21 cellular contexts compared by ENCODE assay signal in the genomic region with DNA sequence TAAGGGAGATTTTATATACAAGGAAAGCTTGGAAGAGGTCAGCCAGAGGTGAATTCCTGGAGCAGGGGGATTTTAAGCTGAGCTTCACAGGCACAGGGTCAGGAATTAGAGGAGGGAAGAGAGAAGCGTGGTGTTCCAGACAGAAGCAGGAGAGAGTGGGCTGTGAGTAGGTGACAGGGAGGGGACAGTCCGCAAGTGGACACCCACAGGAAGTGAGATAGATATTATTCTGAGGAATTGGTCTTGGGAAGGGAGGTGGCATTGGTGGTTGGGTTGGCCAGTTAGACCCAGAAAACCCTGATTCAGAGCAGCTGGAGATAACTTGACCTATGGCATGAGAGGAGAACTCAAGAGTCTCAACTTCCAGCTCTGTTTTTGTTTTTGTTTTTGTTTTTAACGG.
"Had no signal": no experiment of that assay in that cellular context is flagged by ENCODE, and none has a peak within 500 bp of the region (broad histone marks: within the 10 kb centered on the region; RNA-seq: fewer than 3 reads in every experiment).

No MANE protein-coding gene starts in this region.

- DNase-seq: activated CD4-positive, alpha-beta T cell treated with anti-CD3 and anti-CD28 coated beads, Interleukin-2, amount 10 ng/mL, durations not matched to agents 24 days and 14 days; activated CD8-positive, alpha-beta T cell treated with anti-CD3 and anti-CD28 coated beads, Interleukin-2, amount 10 ng/mL, durations not matched to agents 7 days and 5 days; activated gamma-delta T cell; activated T-cell treated with anti-CD3 and anti-CD28 coated beads, Interleukin-2, amount 50 U/mL, for 48 hours; heart left ventricle; midbrain; ovary; SK-N-SH; spleen; stimulated activated CD4-positive, alpha-beta T cell treated with anti-CD3 and anti-CD28 coated beads, Interleukin-4, amount 100 ng/mL, for 4 hours; stimulated activated naive B cell treated with anti-CD40 and anti-IgM and Interleukin-4, amounts not matched to agents 10 μg/mL and 1 μg/mL and 100 μg/mL, for 72 hours; T-cell; T-helper 9 cell; thyroid gland had no signal

- FAIRE-seq: colon, kidney had no signal

- H3K9me3 Mint-ChIP-seq: activated CD4-positive, alpha-beta T cell treated with anti-CD3 and anti-CD28 coated beads, Interleukin-2, amount 10 ng/mL, durations not matched to agents 24 days and 14 days; activated naive CD4-positive, alpha-beta T cell treated with anti-CD3 and anti-CD28 coated beads, Interleukin-2, amount 50 U/mL, for 24 hours; stimulated activated naive B cell treated with anti-CD40 and anti-IgM and Interleukin-4, amounts not matched to agents 10 μg/mL and 1 μg/mL and 100 μg/mL, for 72 hours; T-cell had no signal

- H3K27ac Mint-ChIP-seq: activated CD4-positive, alpha-beta T cell treated with anti-CD3 and anti-CD28 coated beads, Interleukin-2, amount 10 ng/mL, durations not matched to agents 24 days and 14 days; activated CD8-positive, alpha-beta T cell treated with anti-CD3 and anti-CD28 coated beads, Interleukin-2, amount 10 ng/mL, durations not matched to agents 7 days and 5 days; stimulated activated naive B cell treated with anti-CD40 and anti-IgM and Interleukin-4, amounts not matched to agents 10 μg/mL and 1 μg/mL and 100 μg/mL, for 72 hours; T-cell had no signal

- H3K27me3 ChIP-seq: gastroesophageal sphincter, heart left ventricle, ovary, sigmoid colon, spleen, thyroid gland had no signal

- H3K9me3 ChIP-seq: gastroesophageal sphincter, heart left ventricle, ovary, sigmoid colon, SK-N-SH, spleen, thyroid gland had no signal

- H3K27me3 Mint-ChIP-seq: activated naive CD4-positive, alpha-beta T cell treated with anti-CD3 and anti-CD28 coated beads, Interleukin-2, amount 50 U/mL, for 24 hours; stimulated activated naive B cell treated with anti-CD40 and anti-IgM and Interleukin-4, amounts not matched to agents 10 μg/mL and 1 μg/mL and 100 μg/mL, for 72 hours; T-cell had no signal

- H3K4me1 ChIP-seq: thyroid gland had no signal

- H3K4me2 ChIP-seq: SK-N-SH had no signal

- H3K9ac ChIP-seq: SK-N-SH had no signal

- H3K4me3 Mint-ChIP-seq: activated CD4-positive, alpha-beta T cell treated with anti-CD3 and anti-CD28 coated beads, Interleukin-2, amount 10 ng/mL, durations not matched to agents 24 days and 14 days; activated CD8-positive, alpha-beta T cell treated with anti-CD3 and anti-CD28 coated beads, Interleukin-2, amount 10 ng/mL, durations not matched to agents 7 days and 5 days; activated naive CD4-positive, alpha-beta T cell treated with anti-CD3 and anti-CD28 coated beads, Interleukin-2, amount 50 U/mL, for 24 hours; stimulated activated naive B cell treated with anti-CD40 and anti-IgM and Interleukin-4, amounts not matched to agents 10 μg/mL and 1 μg/mL and 100 μg/mL, for 72 hours; T-cell had no signal

- H3K36me3 ChIP-seq: ovary had no signal

- H3K27ac ChIP-seq: heart left ventricle, ovary, sigmoid colon, spleen, thyroid gland had no signal

- ATAC-seq: activated CD8-positive, alpha-beta T cell treated with anti-CD3 and anti-CD28 coated beads, Interleukin-2, amount 10 ng/mL, durations not matched to agents 7 days and 5 days; gastroesophageal sphincter; heart left ventricle; left lobe of liver; stimulated activated naive B cell treated with anti-CD40 and anti-IgM and Interleukin-4, amounts not matched to agents 10 μg/mL and 1 μg/mL and 100 μg/mL, for 72 hours; T-cell had no signal

- H3K4me3 ChIP-seq: gastroesophageal sphincter, heart left ventricle, lung, ovary, sigmoid colon, spleen, thyroid gland had no signal
